ENCODE assay signal across 7 cellular contexts in genomic region chr9:135907006-135907434, GRCh38. TPM values are rescaled to one million over a fixed set of nuclear protein-coding genes. Genes with fewer than 3 reads are reported as not detected.
DNase-seq lines count a peak whose midpoint lies in the region; ATAC-seq and TF ChIP-seq lines count a peak whose summit lies in the region.

No MANE protein-coding gene starts in this region.

- no peak overlapping the region for H4K5ac ChIP-seq in IMR-90 (ENCODE audit: low read depth, low read length)

- H3K36me3 Mint-ChIP-seq in osteocyte (ENCODE audit: unreplicated experiment) (peaks cover 25% of the 10 kb centered on the region), CD14-positive monocyte (peaks cover 38% of the 10 kb centered on the region in 2 donors)

- DNase-seq in IMR-90 (peak; percentile 28), osteocyte (ENCODE audit: extremely low spot score, unreplicated experiment) (no peak), CD14-positive monocyte (ENCODE audit: low spot score) (no peak)
- no peak for DNase-seq in activated CD4-positive, CD25-positive, alpha-beta regulatory T cell (lab: John Stamatoyannopoulos, UW)

- H3K4me3 ChIP-seq in IMR-90 (ENCODE audit: insufficient read depth, low read depth, low read length) (peak overlapping the region; percentile 54), ectodermal cell (ENCODE audit: insufficient read depth, low read depth, low read length) (peak overlapping the region; percentile 90)

- no TSS peak for BruUV-seq in IMR-90 (replicated peaks; lab: Mats Ljungman, UMichigan)

- peak overlapping the region; percentile 80 for H2AFZ ChIP-seq in IMR-90 (replicated peaks; ENCODE audit: low read length, poor library complexity)

- no peak overlapping the region for H2BK20ac ChIP-seq in IMR-90 (ENCODE audit: low read depth, low read length)

- no peak overlapping the region for H2AK5ac ChIP-seq in IMR-90 (ENCODE audit: low read depth, low read length)

- H3K4me3 Mint-ChIP-seq in osteocyte (ENCODE audit: unreplicated experiment) (peak overlapping the region; percentile 38), CD14-positive monocyte (peak overlapping the region in 1 of 2 donors; percentile 43)

- peaks cover 45% of the 10 kb centered on the region for H4K20me1 ChIP-seq in IMR-90 (ENCODE audit: insufficient read depth, low read length)

- WGBS in IMR-90 (ENCODE audit: extremely low coverage in 2 of 2, insufficient read length in 1 of 2), 2 experiments, result 0% methylated on average over 12 of the region's 70 CpGs; no CpG with 5 or more reads in 1 of the 2 experiments
- 0% methylated on average over 70 of the region's 70 CpGs for WGBS in ectodermal cell, 2 experiments

- no peak overlapping the region for H3K4me2 ChIP-seq in IMR-90 (ENCODE audit: low read depth, low read length)

- no peak overlapping the region for H2AK9ac ChIP-seq in IMR-90 (replicated peaks; ENCODE audit: low read depth, low read length, poor library complexity)

- H3K9me3 ChIP-seq in IMR-90 (ENCODE audit: control insufficient read depth, insufficient read depth, low read length) (peaks cover 2% of the 10 kb centered on the region; the same call in 1 of the 2 replicates), ectodermal cell (ENCODE audit: control insufficient read depth, low read length) (peaks cover 2% of the 10 kb centered on the region)

- no peak overlapping the region for H4K8ac ChIP-seq in IMR-90 (ENCODE audit: low read depth in 2 of 2, low read length in 2 of 2)

- H3K18ac ChIP-seq in IMR-90 (ENCODE audit: low read depth, low read length), result no peak overlapping the region

- no peak for TF ChIP-seq RAD21 in IMR-90 (IDR thresholded peaks at IDR 0.05; ENCODE audit: low read length)

- no peak overlapping the region for H3K23ac ChIP-seq in IMR-90 (ENCODE audit: low read depth, low read length)

- H3K4me1 Mint-ChIP-seq in osteocyte (ENCODE audit: unreplicated experiment) (peaks cover 41% of the 10 kb centered on the region), CD14-positive monocyte (peaks cover 56% of the 10 kb centered on the region)

- no peak overlapping the region for H3K4ac ChIP-seq in IMR-90 (ENCODE audit: low read depth, low read length)

- H3K79me1 ChIP-seq in IMR-90 (ENCODE audit: low read depth in 1 of 2, low read length in 2 of 2), result peaks cover 27 to 77% of the 10 kb centered on the region in 2 experiments

- no peak overlapping the region for H3K27ac Mint-ChIP-seq in osteocyte (ENCODE audit: unreplicated experiment)
- no peak overlapping the region for H3K27ac Mint-ChIP-seq in CD14-positive monocyte

- peak; percentile 24 for ATAC-seq in GM21423 (IDR thresholded peaks at IDR 0.05; ENCODE audit: unreplicated experiment)
- peak; percentile 16; the same call in 1 of the 2 replicates for ATAC-seq in IMR-90 (ENCODE audit: low read depth)

- H3K9me3 Mint-ChIP-seq in osteocyte (ENCODE audit: unreplicated experiment) (peaks cover 15% of the 10 kb centered on the region), CD14-positive monocyte (peaks cover 0 to 2% (median 0%) of the 10 kb centered on the region in 7 donors)

- H3K27me3 Mint-ChIP-seq in osteocyte (ENCODE audit: unreplicated experiment) (no peaks in the 10 kb centered on the region), CD14-positive monocyte (ENCODE audit: low read depth in 3 of 3) (peaks cover 0 to 2% (median 0%) of the 10 kb centered on the region in 3 donors)

- TF ChIP-seq POLR2A in GM10847 (IDR thresholded peaks at IDR 0.05; ENCODE audit: extremely low read depth, insufficient read length), result peak; percentile 25
- TF ChIP-seq POLR2A in IMR-90 (IDR thresholded peaks at IDR 0.05; ENCODE audit: low read depth, low read length), result no peak

- peaks cover 10% of the 10 kb centered on the region; the same call in 1 of the 2 replicates for H3K9me1 ChIP-seq in IMR-90 (ENCODE audit: insufficient read depth, low read length)

- H2BK15ac ChIP-seq in IMR-90 (ENCODE audit: low read depth, low read length), result no peak overlapping the region

- H3K56ac ChIP-seq in IMR-90 (ENCODE audit: extremely low read depth, insufficient read depth, low read length), result no peak overlapping the region

- in situ Hi-C loops in IMR-90 (cut with MboI; ENCODE audit: low sequenced_read_pairs), result no loop called here

- peaks cover 10% of the 10 kb centered on the region for H3K4me1 ChIP-seq in IMR-90 (ENCODE audit: control insufficient read depth, insufficient read depth, low read length)
- peaks cover 13% of the 10 kb centered on the region for H3K4me1 ChIP-seq in ectodermal cell (ENCODE audit: control insufficient read depth, insufficient read depth, low read length)

- dilution Hi-C loops in IMR-90 (cut with HindIII; ENCODE audit: low sequenced_read_pairs, unreplicated experiment), result no loop called here

- CTCF ChIA-PET in IMR-90 (lab: Yijun Ruan, JAX), result interaction anchor here (0.6 kb wide), 1 partner anchor 773 kb away, joined by 3 read pairs; no protein-coding TSS in a partner anchor

- H3K27ac ChIP-seq in IMR-90 (ENCODE audit: insufficient read depth, low read length) (no peak overlapping the region; the same call in 1 of the 2 replicates), ectodermal cell (ENCODE audit: insufficient read depth, low read depth, low read length, poor library complexity, severe bottlenecking) (peak overlapping the region; percentile 63)

- H3K9ac ChIP-seq in IMR-90 (ENCODE audit: low read depth, low read length), result peak overlapping the region; percentile 59; the same call in 1 of the 2 replicates

- intact Hi-C loops in IMR-90 (cut with micrococcal nuclease), result loop anchor here (2.0 kb wide), 1 partner anchor 42 kb away; no protein-coding TSS in a partner anchor
- intact Hi-C loops in CD14-positive monocyte (cut with micrococcal nuclease), result loop anchor here in 1 of 2 donors (5.0 to 10.0 kb wide), 2 partner anchors 55 to 338 kb away; partner anchors contain the start of genes QSOX2 and UBAC1

- H3K27me3 ChIP-seq in IMR-90 (ENCODE audit: control insufficient read depth, insufficient read depth, low read length), result no peaks in the 10 kb centered on the region
- H3K27me3 ChIP-seq in ectodermal cell (ENCODE audit: control insufficient read depth, insufficient read depth, low read length, poor library complexity, severe bottlenecking), result no peaks in the 10 kb centered on the region

- H4K91ac ChIP-seq in IMR-90 (ENCODE audit: insufficient read depth, low read depth, low read length), result no peak overlapping the region

- no peak overlapping the region for H2BK5ac ChIP-seq in IMR-90 (ENCODE audit: low read depth, low read length, poor library complexity, severe bottlenecking)

- POLR2A ChIA-PET in IMR-90 (lab: Charles Lee; ENCODE audit: unreplicated experiment), result interaction anchor here (0.5 to 0.7 kb wide), 3 partner anchors 32 to 217 kb away, joined by 4 to 8 read pairs (median 6); no protein-coding TSS in a partner anchor

- no peak overlapping the region for H2BK120ac ChIP-seq in IMR-90 (ENCODE audit: low read depth, low read length)

- no peak for TF ChIP-seq CTCF in IMR-90 (conservative IDR thresholded peaks at IDR 0.05; ENCODE audit: low read depth, low read length)
- TF ChIP-seq CTCF in osteocyte (IDR thresholded peaks at IDR 0.05), result no peak
- TF ChIP-seq CTCF in CD14-positive monocyte (IDR thresholded peaks at IDR 0.05), result no peak

- H3K36me3 ChIP-seq in IMR-90 (ENCODE audit: control insufficient read depth, insufficient read depth, low read length) (peaks cover 14% of the 10 kb centered on the region; the same call in 1 of the 2 replicates), ectodermal cell (ENCODE audit: control insufficient read depth, insufficient read depth, low read length) (peaks cover 18% of the 10 kb centered on the region)

- no peak overlapping the region for H3K14ac ChIP-seq in IMR-90 (replicated peaks; ENCODE audit: low read depth, low read length)

TF ChIP-seq in IMR-90, 13 proteins besides CTCF, POLR2A, EP300 and RAD21:
- TF ChIP-seq NFE2L2 (IDR thresholded peaks at IDR 0.05; ENCODE audit: low read depth, low read length) (no peak), MXI1 (IDR thresholded peaks at IDR 0.05; ENCODE audit: borderline replicate concordance, low read depth, low read length) (0 out of 2 replicates have a peak, but pooled peaks have one; percentile 36)

RNA-seq across cellular contexts. Expression of gene CAMSAP1, which starts 0.3 kb away (rescaled TPM):
- 19.5 and 21.1 TPM in 2 replicates for total RNA-seq in IMR-90 (2012; rRNA removed)
- 8.2 and 8.6 TPM in 2 replicates for polyA plus RNA-seq in IMR-90 (2012; rRNA removed)
- polyA plus RNA-seq in IMR-90 (2012; cell fraction: cytosol; rRNA removed), result 5.5 and 9.6 TPM in 2 replicates
- 8.9 and 9.8 TPM in 2 replicates for polyA plus RNA-seq in IMR-90 (2012; cell fraction: nucleus; rRNA removed; ENCODE audit: low replicate concordance)
- 38.2 TPM for polyA plus RNA-seq in ectodermal cell (2013, experiment 1 of 4)
- polyA plus RNA-seq in ectodermal cell (2013, experiment 2 of 4), result 44.3 TPM
- 27.8 TPM for polyA plus RNA-seq in ectodermal cell (2013, experiment 3 of 4)
- 32.2 TPM for polyA plus RNA-seq in ectodermal cell (2013, experiment 4 of 4)
- total RNA-seq in osteocyte, result 34.4 and 37.1 TPM in 2 replicates
- under 1 TPM; 0.71 to 0.75 TPM for polyA plus RNA-seq in CD14-positive monocyte

RNA-seq across cellular contexts. Expression of gene UBAC1, which starts 54.2 kb away (rescaled TPM):
- total RNA-seq in IMR-90 (2012; rRNA removed) (25.3 and 33.6 TPM in 2 replicates), osteocyte (38.9 and 41.9 TPM in 2 replicates)
- polyA plus RNA-seq in IMR-90 (2012; rRNA removed) (33.9 and 36.4 TPM in 2 replicates), CD14-positive monocyte (10 to 100 TPM; 35.8 to 52.5 TPM)
- polyA plus RNA-seq in IMR-90 (2012; cell fraction: cytosol; rRNA removed), result 38.7 and 47.1 TPM in 2 replicates
- polyA plus RNA-seq in IMR-90 (2012; cell fraction: nucleus; rRNA removed; ENCODE audit: low replicate concordance), result 63.9 and 70.8 TPM in 2 replicates
- polyA plus RNA-seq in ectodermal cell (2013, experiment 1 of 4), result 55.5 TPM
- 51.5 TPM for polyA plus RNA-seq in ectodermal cell (2013, experiment 2 of 4)
- polyA plus RNA-seq in ectodermal cell (2013, experiment 3 of 4), result 43.8 TPM
- polyA plus RNA-seq in ectodermal cell (2013, experiment 4 of 4), result 44.3 TPM
